ENCODE assay signal across 8 cellular contexts in the genomic region with DNA sequence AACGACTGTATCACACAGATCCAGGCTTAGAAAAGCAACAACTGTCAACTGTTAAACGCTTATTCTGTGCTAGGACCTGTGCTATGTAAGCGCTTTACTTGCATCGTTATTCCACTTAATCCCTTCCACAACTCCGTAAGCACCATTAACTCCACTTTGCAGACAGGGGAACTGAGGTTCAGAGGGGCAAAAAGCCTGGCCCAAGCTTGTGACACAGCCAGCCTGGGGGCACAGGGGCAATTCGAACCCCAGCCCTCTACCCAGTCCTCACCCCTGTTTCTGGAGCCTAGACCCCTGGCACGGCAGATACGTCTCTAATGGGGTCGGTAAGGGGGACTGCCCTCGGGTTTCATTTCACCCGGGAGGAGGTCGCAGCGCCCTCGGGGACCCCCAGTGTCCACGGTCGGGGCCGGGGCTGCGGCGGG. TPM values are rescaled to one million over a fixed set of nuclear protein-coding genes. Genes with fewer than 3 reads are reported as not detected.
A peak's percentile ranks its signal among the peaks of the same experiment; 100 is the strongest.
DNase-seq lines count a peak whose midpoint lies in the region; ATAC-seq, FAIRE-seq and TF ChIP-seq lines count a peak whose summit lies in the region.

No MANE protein-coding gene starts in this region.

- H3K27me3 ChIP-seq in skeletal muscle tissue (ENCODE audit: control insufficient read depth in 3 of 3, insufficient read depth in 3 of 3, low read length in 3 of 3), result no peaks in the 10 kb centered on the region

- no peak for TF ChIP-seq CTCF in AG10803 (conservative IDR thresholded peaks at IDR 0.05; ENCODE audit: low read length)
- TF ChIP-seq CTCF in foreskin fibroblast (IDR thresholded peaks at IDR 0.05; ENCODE audit: low read depth, low read length), result no peak

- no peaks in the 10 kb centered on the region for H3K36me3 ChIP-seq in skeletal muscle tissue (ENCODE audit: control insufficient read depth in 3 of 3, insufficient read depth in 3 of 3, low read length in 3 of 3)

- no peak for FAIRE-seq in GM12892 (lab: Jason Lieb, UNC)

- H3K9ac ChIP-seq in skeletal muscle tissue (ENCODE audit: low read depth in 1 of 3, low read length in 3 of 3), result peak overlapping the region; percentile 89 to 93 (median 92)

- peak; percentile 24 for ATAC-seq in GM21723 (IDR thresholded peaks at IDR 0.05; ENCODE audit: unreplicated experiment)
- no peak for ATAC-seq in GM18505 (IDR thresholded peaks at IDR 0.05; ENCODE audit: unreplicated experiment)

- peak overlapping the region; percentile 91 for H3K4me3 ChIP-seq in AG10803 (ENCODE audit: low read length)
- H3K4me3 ChIP-seq in foreskin fibroblast (ENCODE audit: low read depth in 1 of 2, low read length in 2 of 2), result peak overlapping the region; percentile 74 to 92
- peak overlapping the region; percentile 78 to 99 (median 92) for H3K4me3 ChIP-seq in skeletal muscle tissue (ENCODE audit: low read length in 3 of 3)

- DNase-seq in AG10803 (ENCODE audit: low read depth) (no peak), SW480 (ENCODE audit: low spot score) (peak; percentile 34), foreskin fibroblast (no peak), GM12892 (ENCODE audit: insufficient read length) (no peak), AG08396 (ENCODE audit: low spot score) (no peak)

- H3K9me3 ChIP-seq in skeletal muscle tissue (ENCODE audit: control insufficient read depth in 3 of 3, low read length in 3 of 3), result no peaks in the 10 kb centered on the region

- H3K27ac ChIP-seq in skeletal muscle tissue (ENCODE audit: low read depth, low read length), result peak overlapping the region; percentile 94

- peaks cover 21 to 26% (median 22%) of the 10 kb centered on the region in 3 donors for H3K4me1 ChIP-seq in skeletal muscle tissue (ENCODE audit: control insufficient read depth in 3 of 3, insufficient read depth in 3 of 3, low read length in 3 of 3)

- TF ChIP-seq POLR2A in GM18505 (IDR thresholded peaks at IDR 0.05; ENCODE audit: borderline replicate concordance, extremely low read depth, insufficient read depth, insufficient read length) (no peak), GM12892 (IDR thresholded peaks at IDR 0.05; ENCODE audit: low read depth, low read length) (no peak)

RNA-seq across cellular contexts. Expression of gene DSN1, which starts 0.4 kb away (rescaled TPM):
- 5.7 TPM for total RNA-seq in skeletal muscle tissue
- polyA plus RNA-seq in GM12892 (2012; ENCODE audit: missing spikeins), result 20.4 TPM

RNA-seq across cellular contexts. Expression of gene NDRG3, which starts 27.2 kb away (rescaled TPM):
- total RNA-seq in skeletal muscle tissue, result 15.1 TPM
- polyA plus RNA-seq in GM12892 (2012; ENCODE audit: missing spikeins), result 20.0 TPM
